In the genomic region with DNA sequence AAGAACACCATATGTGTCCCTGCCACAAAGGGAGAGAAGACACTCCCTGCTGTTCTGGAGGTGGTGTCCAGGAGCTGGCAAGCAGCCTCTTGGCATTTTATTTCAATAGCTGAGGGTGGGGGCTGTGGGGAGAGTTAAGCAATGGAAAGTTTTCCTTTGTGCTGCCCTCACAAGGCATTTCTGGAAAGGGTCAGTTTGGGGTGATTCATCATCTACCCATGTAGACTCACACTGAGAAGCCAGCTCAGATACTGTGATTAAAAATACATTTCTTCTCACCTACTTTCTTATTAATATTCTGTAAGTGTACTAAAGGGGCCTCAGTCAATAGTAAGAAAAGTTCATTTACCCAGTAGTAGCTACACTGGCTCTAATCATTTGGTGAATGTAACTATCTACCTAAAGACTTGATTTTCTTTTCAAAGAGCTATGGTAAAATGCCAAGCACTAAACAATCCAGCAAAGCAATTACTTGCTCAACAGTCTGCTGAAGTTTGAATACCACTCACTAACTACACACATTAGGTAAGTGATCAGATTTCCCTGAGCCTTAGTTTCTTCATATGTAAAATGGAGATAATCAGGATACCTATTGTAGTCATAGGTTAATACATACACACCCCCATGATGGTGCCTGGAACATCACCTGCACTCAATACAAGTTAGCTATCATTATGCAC, we compare ENCODE assay signal across 8 cellular contexts. TPM values are rescaled to one million over a fixed set of nuclear protein-coding genes. Genes with fewer than 3 reads are reported as not detected.
DNase-seq lines count a peak whose midpoint lies in the region; ATAC-seq and TF ChIP-seq lines count a peak whose summit lies in the region.

No MANE protein-coding gene starts in this region.

- POLR2A ChIA-PET in RWPE1 (lab: Yijun Ruan, JAX; ENCODE audit: low non-redundant PET): no interaction called here
- POLR2A ChIA-PET in activated CD8-positive, alpha-beta T cell treated with anti-CD3 and anti-CD28 coated beads, Interleukin-2, amount 10 ng/mL, durations not matched to agents 7 days and 5 days (lab: Charles Lee): no interaction called here

- no peaks in the 10 kb centered on the region for H3K36me3 Mint-ChIP-seq in activated CD8-positive, alpha-beta T cell treated with anti-CD3 and anti-CD28 coated beads, Interleukin-2, amount 10 ng/mL, durations not matched to agents 7 days and 5 days (ENCODE audit: low read depth)

- H3K27ac ChIP-seq in RWPE1: peak overlapping the region; percentile 82

- H3K4me1 Mint-ChIP-seq in activated CD8-positive, alpha-beta T cell treated with anti-CD3 and anti-CD28 coated beads, Interleukin-2, amount 10 ng/mL, durations not matched to agents 7 days and 5 days (ENCODE audit: low read depth): no peaks in the 10 kb centered on the region

- H3K9me3 Mint-ChIP-seq in activated CD8-positive, alpha-beta T cell treated with anti-CD3 and anti-CD28 coated beads, Interleukin-2, amount 10 ng/mL, durations not matched to agents 7 days and 5 days (ENCODE audit: insufficient read depth): no peaks in the 10 kb centered on the region

- H3K4me3 Mint-ChIP-seq in activated CD8-positive, alpha-beta T cell treated with anti-CD3 and anti-CD28 coated beads, Interleukin-2, amount 10 ng/mL, durations not matched to agents 7 days and 5 days: no peak overlapping the region

- CTCF ChIA-PET in RWPE1 (lab: Yijun Ruan, JAX): interaction anchor here (0.9 to 1.2 kb wide), 2 partner anchors 40 to 121 kb away, joined by 4 read pairs; no protein-coding TSS in a partner anchor
- CTCF ChIA-PET in activated CD8-positive, alpha-beta T cell treated with anti-CD3 and anti-CD28 coated beads, Interleukin-2, amount 10 ng/mL, durations not matched to agents 7 days and 5 days (lab: Charles Lee): interaction anchor here (0.7 to 1.4 kb wide), 4 partner anchors 8 to 438 kb away, joined by 3 to 5 read pairs (median 3); no protein-coding TSS in a partner anchor

- peak; percentile 87 for ATAC-seq in omental fat pad (ENCODE audit: low FRiP score)
- no peak for ATAC-seq in activated CD8-positive, alpha-beta T cell treated with anti-CD3 and anti-CD28 coated beads, Interleukin-2, amount 10 ng/mL, durations not matched to agents 7 days and 5 days

- peak; percentile 54 for DNase-seq in Ammon's horn (ENCODE audit: low spot score)
- peak; percentile 82 for DNase-seq in RWPE1 (ENCODE audit: low spot score)
- DNase-seq in fibroblast of peridontal ligament (ENCODE audit: extremely low read depth): peak; percentile 96
- DNase-seq in omental fat pad (ENCODE audit: low spot score): no peak
- no peak for DNase-seq in central memory CD4-positive, alpha-beta T cell
- DNase-seq in activated effector memory CD4-positive, alpha-beta T cell treated with Interleukin-2 at 50 U/mL for 16 hours: no peak
- no peak for DNase-seq in NCI-H2196 (lab: John Stamatoyannopoulos, UW; ENCODE audit: unreplicated experiment)
- no peak for DNase-seq in activated CD8-positive, alpha-beta T cell treated with anti-CD3 and anti-CD28 coated beads, Interleukin-2, amount 10 ng/mL, durations not matched to agents 7 days and 5 days

- H3K27me3 Mint-ChIP-seq in activated CD8-positive, alpha-beta T cell treated with anti-CD3 and anti-CD28 coated beads, Interleukin-2, amount 10 ng/mL, durations not matched to agents 7 days and 5 days (ENCODE audit: low read depth): peaks cover 17% of the 10 kb centered on the region

- H3K27ac Mint-ChIP-seq in activated CD8-positive, alpha-beta T cell treated with anti-CD3 and anti-CD28 coated beads, Interleukin-2, amount 10 ng/mL, durations not matched to agents 7 days and 5 days: no peak overlapping the region

- TF ChIP-seq CTCF in RWPE1 (conservative IDR thresholded peaks at IDR 0.05; ENCODE audit: low read depth): no peak
- no peak for TF ChIP-seq CTCF in omental fat pad (IDR thresholded peaks at IDR 0.05)

RNA-seq across cellular contexts. Expression of a gene that starts 55.1 kb away (rescaled TPM):
- 1 to 10 TPM in 3 of 4 donors, under 1 TPM in 1; 0.96 to 5.0 (median 2.8) TPM for total RNA-seq in omental fat pad
- not detected for total RNA-seq in activated CD8-positive, alpha-beta T cell treated with anti-CD3 and anti-CD28 coated beads, Interleukin-2, amount 10 ng/mL, durations not matched to agents 7 days and 5 days

Comparison
In these comparisons a context has a peak if more than half of its experiments do, and no peak if none do; other contexts are left out.
1. DNase-seq: peak in Ammon's horn (single experiment), RWPE1 (single experiment) and fibroblast of peridontal ligament (single experiment); none in omental fat pad (single experiment), central memory CD4-positive, alpha-beta T cell (single experiment), activated effector memory CD4-positive, alpha-beta T cell treated with Interleukin-2 at 50 U/mL for 16 hours (single experiment), NCI-H2196 (single experiment) and activated CD8-positive, alpha-beta T cell treated with anti-CD3 and anti-CD28 coated beads, Interleukin-2, amount 10 ng/mL, durations not matched to agents 7 days and 5 days (single experiment).